1 cellular context compared by ENCODE assay signal in genomic region chr10:88474884-88475844, GRCh38.
TF ChIP-seq lines count a peak whose summit lies in the region.

No MANE protein-coding gene starts in this region.

TF ChIP-seq in GM23338, 12 proteins besides CTCF, POLR2A, EP300 and RAD21:
- TF ChIP-seq JUNB (IDR thresholded peaks at IDR 0.05; ENCODE audit: unreplicated experiment), result no peak
- TF ChIP-seq, protein P1, sequence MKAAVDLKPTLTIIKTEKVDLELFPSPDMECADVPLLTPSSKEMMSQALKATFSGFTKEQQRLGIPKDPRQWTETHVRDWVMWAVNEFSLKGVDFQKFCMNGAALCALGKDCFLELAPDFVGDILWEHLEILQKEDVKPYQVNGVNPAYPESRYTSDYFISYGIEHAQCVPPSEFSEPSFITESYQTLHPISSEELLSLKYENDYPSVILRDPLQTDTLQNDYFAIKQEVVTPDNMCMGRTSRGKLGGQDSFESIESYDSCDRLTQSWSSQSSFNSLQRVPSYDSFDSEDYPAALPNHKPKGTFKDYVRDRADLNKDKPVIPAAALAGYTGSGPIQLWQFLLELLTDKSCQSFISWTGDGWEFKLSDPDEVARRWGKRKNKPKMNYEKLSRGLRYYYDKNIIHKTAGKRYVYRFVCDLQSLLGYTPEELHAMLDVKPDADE (IDR thresholded peaks at IDR 0.05), result no peak
- no peak for TF ChIP-seq NANOG (IDR thresholded peaks at IDR 0.05; ENCODE audit: borderline replicate concordance)
- no peak for TF ChIP-seq ZNF114 (CRISPR knock-in tag; IDR thresholded peaks at IDR 0.05)
- no peak for TF ChIP-seq ZNF462 (CRISPR knock-in tag; IDR thresholded peaks at IDR 0.05)
- no peak for TF ChIP-seq CREB1 (CRISPR knock-in tag; IDR thresholded peaks at IDR 0.05; ENCODE audit: low read depth)
- TF ChIP-seq POLR2AphosphoS5 (IDR thresholded peaks at IDR 0.05; ENCODE audit: low read depth), result no peak
- TF ChIP-seq STAT1 (IDR thresholded peaks at IDR 0.05; ENCODE audit: unreplicated experiment), result no peak
- TF ChIP-seq EZH2phosphoT487 (IDR thresholded peaks at IDR 0.05; ENCODE audit: unreplicated experiment), result no peak
- TF ChIP-seq ZNF331 (CRISPR knock-in tag; IDR thresholded peaks at IDR 0.05; ENCODE audit: low read depth), result no peak
- TF ChIP-seq EZH2 (IDR thresholded peaks at IDR 0.05; ENCODE audit: low read depth, unreplicated experiment), result no peak
- TF ChIP-seq, protein P2, sequence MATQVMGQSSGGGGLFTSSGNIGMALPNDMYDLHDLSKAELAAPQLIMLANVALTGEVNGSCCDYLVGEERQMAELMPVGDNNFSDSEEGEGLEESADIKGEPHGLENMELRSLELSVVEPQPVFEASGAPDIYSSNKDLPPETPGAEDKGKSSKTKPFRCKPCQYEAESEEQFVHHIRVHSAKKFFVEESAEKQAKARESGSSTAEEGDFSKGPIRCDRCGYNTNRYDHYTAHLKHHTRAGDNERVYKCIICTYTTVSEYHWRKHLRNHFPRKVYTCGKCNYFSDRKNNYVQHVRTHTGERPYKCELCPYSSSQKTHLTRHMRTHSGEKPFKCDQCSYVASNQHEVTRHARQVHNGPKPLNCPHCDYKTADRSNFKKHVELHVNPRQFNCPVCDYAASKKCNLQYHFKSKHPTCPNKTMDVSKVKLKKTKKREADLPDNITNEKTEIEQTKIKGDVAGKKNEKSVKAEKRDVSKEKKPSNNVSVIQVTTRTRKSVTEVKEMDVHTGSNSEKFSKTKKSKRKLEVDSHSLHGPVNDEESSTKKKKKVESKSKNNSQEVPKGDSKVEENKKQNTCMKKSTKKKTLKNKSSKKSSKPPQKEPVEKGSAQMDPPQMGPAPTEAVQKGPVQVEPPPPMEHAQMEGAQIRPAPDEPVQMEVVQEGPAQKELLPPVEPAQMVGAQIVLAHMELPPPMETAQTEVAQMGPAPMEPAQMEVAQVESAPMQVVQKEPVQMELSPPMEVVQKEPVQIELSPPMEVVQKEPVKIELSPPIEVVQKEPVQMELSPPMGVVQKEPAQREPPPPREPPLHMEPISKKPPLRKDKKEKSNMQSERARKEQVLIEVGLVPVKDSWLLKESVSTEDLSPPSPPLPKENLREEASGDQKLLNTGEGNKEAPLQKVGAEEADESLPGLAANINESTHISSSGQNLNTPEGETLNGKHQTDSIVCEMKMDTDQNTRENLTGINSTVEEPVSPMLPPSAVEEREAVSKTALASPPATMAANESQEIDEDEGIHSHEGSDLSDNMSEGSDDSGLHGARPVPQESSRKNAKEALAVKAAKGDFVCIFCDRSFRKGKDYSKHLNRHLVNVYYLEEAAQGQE (IDR thresholded peaks at IDR 0.05; ENCODE audit: unreplicated experiment), result no peak
